8 cellular contexts compared by ENCODE assay signal in genomic region chr11:695606-696381, GRCh38. TPM values are rescaled to one million over a fixed set of nuclear protein-coding genes. Genes with fewer than 3 reads are reported as not detected.
DNase-seq lines count a peak whose midpoint lies in the region; ATAC-seq, FAIRE-seq and TF ChIP-seq lines count a peak whose summit lies in the region.

Gene TMEM80 (plus strand): TSS chr11:695816. CDS start chr11:695828, 12 bp downstream.

- no peaks in the 10 kb centered on the region for H3K27me3 ChIP-seq in left ventricle myocardium inferior (ENCODE audit: low read depth)

- H3K36me3 Mint-ChIP-seq in progenitor cell of endocrine pancreas (ENCODE audit: insufficient read depth): peaks cover under 1% of the 10 kb centered on the region

- peak within 1 kb of the TSS; percentile 97 for H3K27ac Mint-ChIP-seq in progenitor cell of endocrine pancreas

- peak; percentile 57; the same call in 1 of the 2 replicates for TF ChIP-seq POLR2A in GM12891 (IDR thresholded peaks at IDR 0.05; ENCODE audit: low read depth, low read length)

- FAIRE-seq in GM12891 (lab: Jason Lieb, UNC): no peak

- DNase-seq in GM12891 (ENCODE audit: insufficient read length, low spot score) (peak; percentile 73), NCI-H1436 treated with DMSO at 0.1 percent for 48 hours (lab: John Stamatoyannopoulos, UW) (peak; percentile 81), amniotic stem cell (lab: John Stamatoyannopoulos, UW) (peak; percentile 99), left ventricle myocardium inferior (peak; percentile 99), progenitor cell of endocrine pancreas (ENCODE audit: low spot score, unreplicated experiment) (peak; percentile 99), ureter (ENCODE audit: low spot score) (peak; percentile 99)

- H3K27ac ChIP-seq in left ventricle myocardium inferior (replicated peaks): peak within 1 kb of the TSS; percentile 99

- H3K4me1 ChIP-seq in left ventricle myocardium inferior: peaks cover 59% of the 10 kb centered on the region

- intact Hi-C loops in T-helper 1 cell treated with Interleukin-12 subunit alpha and Interleukin-12 subunit beta and Interleukin-4 antibody, amounts not matched to agents 30 ng/mL and 1 ng/mL, for 36 hours (cut with micrococcal nuclease): loop anchor here (1.0 to 5.0 kb wide), 13 partner anchors 28 to 459 kb away; partner anchors contain the start of genes CHID1, GATD1, HRAS and IRF7
- intact Hi-C loops in left ventricle myocardium inferior (cut with micrococcal nuclease): no loop called here

- H3K27me3 Mint-ChIP-seq in progenitor cell of endocrine pancreas: no peaks in the 10 kb centered on the region

- no peaks in the 10 kb centered on the region for H3K9me3 ChIP-seq in left ventricle myocardium inferior (replicated peaks)

- peaks cover 13% of the 10 kb centered on the region for H3K36me3 ChIP-seq in left ventricle myocardium inferior

- peak within 1 kb of the TSS; percentile 89 for H3K4me3 ChIP-seq in left ventricle myocardium inferior

- H3K4me3 Mint-ChIP-seq in progenitor cell of endocrine pancreas (ENCODE audit: low read depth): peak within 1 kb of the TSS; percentile 84

- peak; percentile 75 for ATAC-seq in HG02798 (IDR thresholded peaks at IDR 0.05; ENCODE audit: poor library complexity, unreplicated experiment)

- TF ChIP-seq CTCF in left ventricle myocardium inferior (IDR thresholded peaks at IDR 0.05; ENCODE audit: borderline replicate concordance): no peak
- TF ChIP-seq CTCF in progenitor cell of endocrine pancreas (IDR thresholded peaks at IDR 0.05; ENCODE audit: unreplicated experiment): no peak

- peaks cover 13% of the 10 kb centered on the region for H3K4me1 Mint-ChIP-seq in progenitor cell of endocrine pancreas (ENCODE audit: low read depth)

- no peaks in the 10 kb centered on the region for H3K9me3 Mint-ChIP-seq in progenitor cell of endocrine pancreas (ENCODE audit: low read depth)

TF ChIP-seq in GM12891, 5 proteins besides CTCF, POLR2A, EP300 and RAD21:
- TF ChIP-seq TAF1 (IDR thresholded peaks at IDR 0.05; ENCODE audit: low read depth, low read length) (peak; percentile 63; the same call in 1 of the 2 replicates), SPI1 (IDR thresholded peaks at IDR 0.05; ENCODE audit: low read depth, low read length) (no peak), POLR2AphosphoS5 (IDR thresholded peaks at IDR 0.05; ENCODE audit: low read depth, low read length) (peak; percentile 49; the same call in 1 of the 2 replicates), POU2F2 (IDR thresholded peaks at IDR 0.05; ENCODE audit: low read depth, low read length) (no peak), PAX5 (IDR thresholded peaks at IDR 0.05; ENCODE audit: insufficient read depth, low read length, severe bottlenecking) (no peak)
TF ChIP-seq in GM12891: peak in this region for 2.

RNA-seq across cellular contexts. Expression of gene TMEM80, which starts in this region (rescaled TPM):
- polyA plus RNA-seq in GM12891 (2012; ENCODE audit: low read depth, missing spikeins): 16.4 TPM
- 27.1 and 27.8 TPM in 2 replicates for total RNA-seq in T-helper 1 cell treated with Interleukin-12 subunit alpha and Interleukin-12 subunit beta and Interleukin-4 antibody, amounts not matched to agents 30 ng/mL and 1 ng/mL, for 36 hours
- total RNA-seq in left ventricle myocardium inferior: 10.3 TPM
- 29.4 and 32.6 TPM in 2 replicates for total RNA-seq in progenitor cell of endocrine pancreas
- total RNA-seq in ureter: 32.5 TPM

Comparison
In these comparisons a context has a peak if more than half of its experiments do, and no peak if none do; other contexts are left out.
1. Peak in every context shown above with its lines: DNase-seq, ATAC-seq, H3K4me3 ChIP-seq and H3K27ac ChIP-seq.